ENCODE assay signal across 10 cellular contexts in the genomic region with DNA sequence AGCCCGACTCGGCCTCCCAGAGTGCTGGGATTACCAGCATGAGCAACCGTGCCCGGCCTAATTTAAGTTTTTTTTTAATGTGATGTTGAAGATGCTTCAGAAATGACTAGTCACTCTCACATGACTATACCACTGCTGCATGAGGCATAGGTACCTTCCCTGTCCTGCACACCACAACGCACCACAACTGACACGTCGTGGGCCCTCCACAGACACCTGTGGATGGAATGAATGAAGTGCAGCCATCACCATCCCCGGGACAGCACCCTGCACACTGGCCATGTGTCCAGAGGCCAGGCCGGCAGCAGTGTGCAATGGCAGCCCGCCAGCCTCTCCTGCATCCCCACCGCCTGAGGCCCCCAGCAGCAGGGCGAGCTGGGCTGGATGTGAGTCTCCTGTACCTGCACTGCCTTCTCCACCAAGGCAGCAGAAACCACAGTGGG. TPM values are rescaled to one million over a fixed set of nuclear protein-coding genes. Genes with fewer than 3 reads are reported as not detected.
DNase-seq lines count a peak whose midpoint lies in the region; ATAC-seq and TF ChIP-seq lines count a peak whose summit lies in the region.
"Had no signal": no experiment of that assay in that cellular context is flagged by ENCODE, and none has a peak within 500 bp of the region (broad histone marks: within the 10 kb centered on the region; RNA-seq: fewer than 3 reads in every experiment).

No MANE protein-coding gene starts in this region.

- H3K4me2 ChIP-seq in H9 (ENCODE audit: insufficient read depth, insufficient read length, low read length): no peak overlapping the region

- H3K27ac ChIP-seq in H9 (ENCODE audit: insufficient read length, low read depth, low read length) (no peak overlapping the region), heart left ventricle (no peak overlapping the region)

- no peak overlapping the region for H3K4me3 ChIP-seq in heart left ventricle

- no peak overlapping the region for H4K5ac ChIP-seq in H9 (ENCODE audit: insufficient read length, low read depth, low read length)

- TF ChIP-seq CTCF in GM13976 (IDR thresholded peaks at IDR 0.05; ENCODE audit: borderline replicate concordance, control extremely low read depth, extremely low read depth, insufficient read depth, missing control alignments) (no peak), H9 (conservative IDR thresholded peaks at IDR 0.05) (no peak), heart left ventricle (IDR thresholded peaks at IDR 0.05) (no peak)

- H2BK12ac ChIP-seq in H9 (ENCODE audit: insufficient read length, low read depth, low read length): no peak overlapping the region

- H3K56ac ChIP-seq in H9 (ENCODE audit: insufficient read length, low read depth, low read length): no peak overlapping the region

- no peak overlapping the region for H3K18ac ChIP-seq in H9 (ENCODE audit: insufficient read length, low read depth, low read length)

- H3K27me3 ChIP-seq in H9 (ENCODE audit: insufficient read depth, low read length) (no peaks in the 10 kb centered on the region), heart left ventricle (no peaks in the 10 kb centered on the region)

- H2AK5ac ChIP-seq in H9 (ENCODE audit: insufficient read length, low read length): no peak overlapping the region

- POLR2A ChIA-PET in naive thymus-derived CD8-positive, alpha-beta T cell (lab: Charles Lee): no interaction called here

- no peak for TF ChIP-seq POLR2A in heart left ventricle (IDR thresholded peaks at IDR 0.05)

- no peaks in the 10 kb centered on the region for H4K20me1 ChIP-seq in H9 (ENCODE audit: control insufficient read depth, insufficient read depth, insufficient read length)

- H2BK15ac ChIP-seq in H9 (ENCODE audit: low read depth, low read length): no peak overlapping the region

- H4K91ac ChIP-seq in H9 (ENCODE audit: insufficient read length, low read depth, low read length): no peak overlapping the region

- H3K14ac ChIP-seq in H9 (ENCODE audit: insufficient read depth, low read length): no peak overlapping the region

- no peak overlapping the region for H2BK120ac ChIP-seq in H9 (ENCODE audit: low read depth, low read length, poor library complexity, severe bottlenecking)

- H2BK20ac ChIP-seq in H9 (ENCODE audit: low read depth, low read length, poor library complexity, severe bottlenecking): no peak overlapping the region

- WGBS in H9 (ENCODE audit: extremely low coverage, insufficient read length, low lambda C conversion rate): no CpG with 5 or more reads among the region's 12 CpGs
- WGBS in heart left ventricle, 4 donors: 84 to 90% (median 87%) methylated on average over 10 to 12 of the region's 12 CpGs

- no peak overlapping the region for H3K27ac Mint-ChIP-seq in activated naive CD8-positive, alpha-beta T cell treated with anti-CD3 and anti-CD28 coated beads for 36 hours
- H3K27ac Mint-ChIP-seq in H9: peak overlapping the region in 1 of 3 experiments; percentile 74; a peak in 1 of 7 replicates
- H3K27ac Mint-ChIP-seq in naive thymus-derived CD8-positive, alpha-beta T cell: no peak overlapping the region

- H3K9ac ChIP-seq in H9 (ENCODE audit: extremely low read depth, insufficient read length, low read length): no peak overlapping the region

- H3K23ac ChIP-seq in H9 (ENCODE audit: insufficient read length, low read depth, low read length): no peak overlapping the region

- H3K9me3 ChIP-seq in H9 (ENCODE audit: control insufficient read depth, low read depth, low read length) (no peaks in the 10 kb centered on the region), heart left ventricle (no peaks in the 10 kb centered on the region)

- H3K4ac ChIP-seq in H9 (ENCODE audit: low read depth, low read length): no peak overlapping the region

- H3K23me2 ChIP-seq in H9 (ENCODE audit: insufficient read length, low read depth, low read length, poor library complexity, severe bottlenecking): no peaks in the 10 kb centered on the region

- H3K4me1 ChIP-seq in H9 (ENCODE audit: insufficient read depth, low read length) (peaks cover 2% of the 10 kb centered on the region; the same call in 1 of the 2 replicates), heart left ventricle (peaks cover 0 to 28% (median 14%) of the 10 kb centered on the region in 12 donors)

- no peak overlapping the region for H3K4me3 Mint-ChIP-seq in activated naive CD8-positive, alpha-beta T cell treated with anti-CD3 and anti-CD28 coated beads for 36 hours
- no peak overlapping the region for H3K4me3 Mint-ChIP-seq in H9
- H3K4me3 Mint-ChIP-seq in naive thymus-derived CD8-positive, alpha-beta T cell: no peak overlapping the region

- no peaks in the 10 kb centered on the region for H3K79me1 ChIP-seq in H9 (ENCODE audit: insufficient read depth, low read depth, low read length, poor library complexity, severe bottlenecking)

- H3K36me3 Mint-ChIP-seq in activated naive CD8-positive, alpha-beta T cell treated with anti-CD3 and anti-CD28 coated beads for 36 hours: peaks cover 21% of the 10 kb centered on the region
- H3K36me3 Mint-ChIP-seq in H9 (ENCODE audit: insufficient read depth in 1 of 3, low read depth in 3 of 3): peaks cover 14 to 43% (median 26%) of the 10 kb centered on the region in 3 experiments; a peak in 6 of 7 replicates
- H3K36me3 Mint-ChIP-seq in naive thymus-derived CD8-positive, alpha-beta T cell: peaks cover 0 to 78% (median 17%) of the 10 kb centered on the region in 3 donors

- in situ Hi-C loops in GM13976 (cut with MboI; ENCODE audit: low sequenced_read_pairs, unreplicated experiment): no loop called here

- H3T11ph ChIP-seq in H9 (ENCODE audit: low read length): no peak overlapping the region

- intact Hi-C loops in heart left ventricle (cut with DNase I): no loop called here

- H2BK5ac ChIP-seq in H9 (ENCODE audit: insufficient read length, low read length): no peak overlapping the region

- H3K4me1 Mint-ChIP-seq in activated naive CD8-positive, alpha-beta T cell treated with anti-CD3 and anti-CD28 coated beads for 36 hours: peaks cover 12% of the 10 kb centered on the region
- H3K4me1 Mint-ChIP-seq in H9: peaks cover 30 to 36% of the 10 kb centered on the region in 2 experiments
- peaks cover 11 to 28% (median 27%) of the 10 kb centered on the region in 4 donors for H3K4me1 Mint-ChIP-seq in naive thymus-derived CD8-positive, alpha-beta T cell

- no peaks in the 10 kb centered on the region for H3K9me3 Mint-ChIP-seq in activated naive CD8-positive, alpha-beta T cell treated with anti-CD3 and anti-CD28 coated beads for 36 hours
- no peaks in the 10 kb centered on the region for H3K9me3 Mint-ChIP-seq in H9
- no peaks in the 10 kb centered on the region for H3K9me3 Mint-ChIP-seq in naive thymus-derived CD8-positive, alpha-beta T cell

- H3K36me3 ChIP-seq in heart left ventricle: peaks cover 0 to 78% (median 28%) of the 10 kb centered on the region in 9 donors

- DNase-seq in GM13976 (ENCODE audit: low spot score) (peak; percentile 71), H9 (no peak), heart left ventricle (no peak), NCI-H446 (lab: John Stamatoyannopoulos, UW) (no peak)
- DNase-seq in activated naive CD8-positive, alpha-beta T cell treated with anti-CD3 and anti-CD28 coated beads for 36 hours: peak; percentile 23
- no peak for DNase-seq in naive thymus-derived CD8-positive, alpha-beta T cell
- DNase-seq: DMS79, Karpas-422 had no signal

- no peaks in the 10 kb centered on the region for H3K27me3 Mint-ChIP-seq in activated naive CD8-positive, alpha-beta T cell treated with anti-CD3 and anti-CD28 coated beads for 36 hours
- H3K27me3 Mint-ChIP-seq in H9 (ENCODE audit: low read depth): no peaks in the 10 kb centered on the region
- H3K27me3 Mint-ChIP-seq in naive thymus-derived CD8-positive, alpha-beta T cell: no peaks in the 10 kb centered on the region

- H3K79me2 ChIP-seq in H9 (ENCODE audit: insufficient read depth, low read length): no peaks in the 10 kb centered on the region

- no peak overlapping the region for H4K8ac ChIP-seq in H9 (replicated peaks; ENCODE audit: insufficient read length, low read depth, low read length)

- ATAC-seq in GM21381 (IDR thresholded peaks at IDR 0.05; ENCODE audit: unreplicated experiment) (peak; percentile 72), HG03342 (IDR thresholded peaks at IDR 0.05; ENCODE audit: unreplicated experiment) (peak; percentile 72), heart left ventricle (no peak)
- ATAC-seq in naive thymus-derived CD8-positive, alpha-beta T cell: no peak

- H2AFZ ChIP-seq in H9 (ENCODE audit: low read length): no peak overlapping the region

RNA-seq across cellular contexts. Expression of a gene that starts 55.1 kb away (rescaled TPM):
- 10 to 100 TPM; 49.0 to 50.5 TPM for total RNA-seq in activated naive CD8-positive, alpha-beta T cell treated with anti-CD3 and anti-CD28 coated beads for 36 hours
- total RNA-seq in H9 (2021) (55.7 and 56.8 TPM in 2 replicates), heart left ventricle (10 to 100 TPM; 20.3 to 58.0 (median 26.8) TPM)
- 10 to 100 TPM in 1 of 2 donors, 1 to 10 TPM in 1; 9.9 to 22.8 TPM for polyA plus RNA-seq in heart left ventricle
- 10 to 100 TPM; 47.0 to 48.9 TPM for total RNA-seq in naive thymus-derived CD8-positive, alpha-beta T cell
- 10 to 100 TPM; 19.5 to 31.5 (median 20.9) TPM for polyA plus RNA-seq in naive thymus-derived CD8-positive, alpha-beta T cell

Comparison
In these comparisons a context has a peak if more than half of its experiments do, and no peak if none do; other contexts are left out.
1. DNase-seq: peak in GM13976 (single experiment) and activated naive CD8-positive, alpha-beta T cell treated with anti-CD3 and anti-CD28 coated beads for 36 hours (single experiment); none in H9 (single experiment), heart left ventricle (0 of 5), naive thymus-derived CD8-positive, alpha-beta T cell (0 of 10) and NCI-H446 (0 of 2).
2. ATAC-seq: peak in GM21381 (single experiment) and HG03342 (single experiment); none in heart left ventricle (0 of 4) and naive thymus-derived CD8-positive, alpha-beta T cell (0 of 2).